ENCODE assay signal across 21 cellular contexts in the genomic region with DNA sequence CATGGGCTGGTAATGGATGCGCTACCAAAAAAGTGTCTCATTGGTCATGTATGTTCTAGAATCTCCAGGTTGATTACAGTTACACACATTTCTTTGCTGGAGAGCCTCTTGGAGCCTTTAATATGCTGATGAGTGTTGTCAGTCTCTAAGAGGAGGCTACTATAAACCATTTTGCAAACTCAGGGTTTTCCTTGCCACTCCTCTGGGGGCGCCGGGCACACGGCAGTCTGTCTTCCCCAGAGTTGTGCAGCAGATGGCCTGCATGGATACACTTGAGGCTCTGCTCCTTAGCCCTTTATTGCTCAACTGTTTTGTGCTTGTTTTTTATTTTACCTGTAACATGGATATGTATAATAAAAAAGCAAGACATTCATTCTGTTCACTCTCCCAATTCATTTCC.
"Had no signal": no experiment of that assay in that cellular context is flagged by ENCODE, and none has a peak within 500 bp of the region (broad histone marks: within the 10 kb centered on the region; RNA-seq: fewer than 3 reads in every experiment).

No MANE protein-coding gene starts in this region.

- H3K27ac ChIP-seq: dorsolateral prefrontal cortex, esophagus muscularis mucosa, tibial artery, uterus had no signal

- H3K4me2 ChIP-seq: smooth muscle cell had no signal

- H3K4me1 Mint-ChIP-seq: activated CD4-positive, alpha-beta memory T cell treated with anti-CD3 and anti-CD28 coated beads, Interleukin-2, amount 10 ng/mL, durations not matched to agents 7 days and 5 days; activated CD4-positive, alpha-beta T cell treated with anti-CD3 and anti-CD28 coated beads for 36 hours; activated naive CD8-positive, alpha-beta T cell treated with anti-CD3 and anti-CD28 coated beads, Interleukin-2, amount 10 ng/mL, durations not matched to agents 7 days and 5 days; natural killer cell had no signal

- H3K36me3 Mint-ChIP-seq: activated naive CD8-positive, alpha-beta T cell treated with anti-CD3 and anti-CD28 coated beads, Interleukin-2, amount 10 ng/mL, durations not matched to agents 7 days and 5 days; natural killer cell had no signal

- H3K27ac Mint-ChIP-seq: activated CD4-positive, alpha-beta memory T cell treated with anti-CD3 and anti-CD28 coated beads, Interleukin-2, amount 10 ng/mL, durations not matched to agents 7 days and 5 days; activated CD4-positive, alpha-beta T cell treated with anti-CD3 and anti-CD28 coated beads for 36 hours; activated naive CD8-positive, alpha-beta T cell treated with anti-CD3 and anti-CD28 coated beads, Interleukin-2, amount 10 ng/mL, durations not matched to agents 7 days and 5 days; activated T-cell treated with anti-CD3 and anti-CD28 coated beads, Interleukin-2, amount 50 U/mL, for 72 hours; natural killer cell; progenitor cell of endocrine pancreas had no signal

- H3K4me3 ChIP-seq: dorsolateral prefrontal cortex, esophagus muscularis mucosa, smooth muscle cell, tibial artery, uterus had no signal

- FAIRE-seq: bronchial epithelial cell, endometrium, islet of Langerhans had no signal

- H3K36me3 ChIP-seq: esophagus muscularis mucosa, tibial artery, uterus had no signal

- ATAC-seq: activated CD4-positive, alpha-beta T cell treated with anti-CD3 and anti-CD28 coated beads for 36 hours; activated T-cell treated with anti-CD3 and anti-CD28 coated beads, Interleukin-2, amount 50 U/mL, for 72 hours; left lobe of liver; natural killer cell; right cardiac atrium had no signal

- H3K27me3 ChIP-seq: dorsolateral prefrontal cortex, esophagus muscularis mucosa, tibial artery, uterus had no signal

- DNase-seq: activated CD4-positive, alpha-beta memory T cell treated with anti-CD3 and anti-CD28 coated beads, Interleukin-2, amount 10 ng/mL, durations not matched to agents 7 days and 5 days; activated CD4-positive, alpha-beta T cell treated with anti-CD3 and anti-CD28 coated beads for 36 hours; activated CD8-positive, alpha-beta memory T cell treated with anti-CD3 and anti-CD28 coated beads, Interleukin-2, amount 50 U/mL, for 4 hours; activated gamma-delta T cell treated with Interleukin-2 at 50 U/mL for 16 hours; activated naive CD8-positive, alpha-beta T cell treated with anti-CD3 and anti-CD28 coated beads, Interleukin-2, amount 10 ng/mL, durations not matched to agents 7 days and 5 days; activated T-cell treated with anti-CD3 and anti-CD28 coated beads, Interleukin-2, amount 50 U/mL, for 72 hours; anterior cingulate cortex; dorsolateral prefrontal cortex; glutamatergic neuron; natural killer cell; nucleus accumbens; right cardiac atrium; tibial artery; uterus had no signal

- H3K27me3 Mint-ChIP-seq: activated CD4-positive, alpha-beta memory T cell treated with anti-CD3 and anti-CD28 coated beads, Interleukin-2, amount 10 ng/mL, durations not matched to agents 7 days and 5 days; activated CD4-positive, alpha-beta T cell treated with anti-CD3 and anti-CD28 coated beads for 36 hours; progenitor cell of endocrine pancreas had no signal

- H3K4me3 Mint-ChIP-seq: activated CD4-positive, alpha-beta memory T cell treated with anti-CD3 and anti-CD28 coated beads, Interleukin-2, amount 10 ng/mL, durations not matched to agents 7 days and 5 days; activated CD4-positive, alpha-beta T cell treated with anti-CD3 and anti-CD28 coated beads for 36 hours; activated naive CD8-positive, alpha-beta T cell treated with anti-CD3 and anti-CD28 coated beads, Interleukin-2, amount 10 ng/mL, durations not matched to agents 7 days and 5 days; activated T-cell treated with anti-CD3 and anti-CD28 coated beads, Interleukin-2, amount 50 U/mL, for 72 hours; natural killer cell had no signal

- H3K4me1 ChIP-seq: esophagus muscularis mucosa, tibial artery, uterus had no signal
